ENCODE assay signal across 10 cellular contexts in the genomic region with DNA sequence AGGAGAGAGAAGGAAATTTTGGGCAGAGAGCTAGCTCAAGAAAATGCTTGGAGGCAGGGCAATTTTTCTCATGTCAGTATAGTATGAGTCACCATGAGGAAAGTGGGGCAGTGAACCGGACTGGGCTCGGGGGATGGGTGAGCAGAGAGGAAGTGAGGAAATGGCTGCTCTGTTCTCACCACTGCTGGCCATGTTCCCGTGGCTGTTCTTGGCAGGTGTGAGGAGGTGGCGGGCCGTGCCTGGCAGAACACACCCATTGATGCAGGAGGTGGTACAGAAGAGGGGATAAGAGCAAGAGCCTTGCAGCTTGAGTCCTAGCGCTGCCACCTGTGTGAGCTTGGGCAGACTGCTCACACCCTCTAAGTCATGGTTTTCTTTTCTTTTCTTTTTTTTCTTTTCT.
DNase-seq lines count a peak whose midpoint lies in the region; ATAC-seq, FAIRE-seq and TF ChIP-seq lines count a peak whose summit lies in the region.
"Had no signal": no experiment of that assay in that cellular context is flagged by ENCODE, and none has a peak within 500 bp of the region (broad histone marks: within the 10 kb centered on the region; RNA-seq: fewer than 3 reads in every experiment).

No MANE protein-coding gene starts in this region.

- BruUV-seq in endothelial cell of umbilical vein (replicated peaks; lab: Mats Ljungman, UMichigan): no TSS peak

- H3K9me3 ChIP-seq in endothelial cell of umbilical vein (replicated peaks; ENCODE audit: control insufficient read depth, insufficient read depth, low read length): no peaks in the 10 kb centered on the region

- no peak overlapping the region for H3K9ac ChIP-seq in endothelial cell of umbilical vein (replicated peaks; ENCODE audit: extremely low read depth, insufficient read depth, low read length)

- ATAC-seq in naive thymus-derived CD8-positive, alpha-beta T cell: no peak

- DNase-seq in GDM1 (lab: John Stamatoyannopoulos, UW) (peak; percentile 77), HFFc6 (peak; percentile 46), NOMO-1 (lab: John Stamatoyannopoulos, UW; ENCODE audit: unreplicated experiment in 2 of 2) (peak; percentile 81 to 89), endothelial cell of umbilical vein (ENCODE audit: low read depth, low spot score) (peak; percentile 93), myocyte (ENCODE audit: low read depth) (peak; percentile 64), SK-N-DZ (ENCODE audit: low spot score) (no peak), NCI-H128 (lab: John Stamatoyannopoulos, UW; ENCODE audit: unreplicated experiment) (no peak)
- no peak for DNase-seq in naive thymus-derived CD8-positive, alpha-beta T cell
- DNase-seq: naive B cell had no signal

- H3K4me1 ChIP-seq in endothelial cell of umbilical vein (ENCODE audit: control insufficient read depth, extremely low read depth, insufficient read depth, low read length): peaks cover 7% of the 10 kb centered on the region

- TF ChIP-seq CTCF in HFFc6 (IDR thresholded peaks at IDR 0.05): no peak
- no peak for TF ChIP-seq CTCF in endothelial cell of umbilical vein (IDR thresholded peaks at IDR 0.05; ENCODE audit: extremely low read depth in 1 of 2, insufficient read depth in 1 of 2, low read depth in 1 of 2, low read length in 2 of 2)

- H2AFZ ChIP-seq in endothelial cell of umbilical vein (ENCODE audit: low read depth, low read length): peak overlapping the region; percentile 4

- H3K79me2 ChIP-seq in endothelial cell of umbilical vein (ENCODE audit: control insufficient read depth, insufficient read depth, low read length): no peaks in the 10 kb centered on the region

- peak; percentile 98 for FAIRE-seq in endothelial cell of umbilical vein (lab: Jason Lieb, UNC)

- H4K20me1 ChIP-seq in endothelial cell of umbilical vein (replicated peaks; ENCODE audit: control insufficient read depth, extremely low read depth, insufficient read depth, low read length): no peaks in the 10 kb centered on the region

- H3K4me3 Mint-ChIP-seq in HFFc6: no peak overlapping the region
- H3K4me3 Mint-ChIP-seq in naive thymus-derived CD8-positive, alpha-beta T cell: no peak overlapping the region
- H3K4me3 Mint-ChIP-seq: naive B cell, T-cell had no signal

- H3K36me3 Mint-ChIP-seq in HFFc6 (ENCODE audit: low read depth): no peaks in the 10 kb centered on the region
- no peaks in the 10 kb centered on the region for H3K36me3 Mint-ChIP-seq in naive thymus-derived CD8-positive, alpha-beta T cell
- H3K36me3 Mint-ChIP-seq: naive B cell, T-cell had no signal

- CTCF ChIA-PET in endothelial cell of umbilical vein (lab: Charles Lee): interaction anchor here (0.7 to 2.4 kb wide), 4 partner anchors 9 to 321 kb away, joined by 4 to 11 read pairs (median 4); a partner anchor contains a TSS

- H3K4me1 Mint-ChIP-seq in HFFc6 (ENCODE audit: low read depth): peaks cover 11% of the 10 kb centered on the region
- peaks cover 0 to 3% (median under 1%) of the 10 kb centered on the region in 4 donors for H3K4me1 Mint-ChIP-seq in naive thymus-derived CD8-positive, alpha-beta T cell
- H3K4me1 Mint-ChIP-seq: T-cell had no signal

- POLR2A ChIA-PET in endothelial cell of umbilical vein (lab: Charles Lee): no interaction called here
- POLR2A ChIA-PET in naive thymus-derived CD8-positive, alpha-beta T cell (lab: Charles Lee): no interaction called here

- H3K27ac Mint-ChIP-seq in HFFc6: no peak overlapping the region
- H3K27ac Mint-ChIP-seq in naive thymus-derived CD8-positive, alpha-beta T cell: no peak overlapping the region
- H3K27ac Mint-ChIP-seq: T-cell had no signal

- intact Hi-C loops in endothelial cell of umbilical vein (cut with micrococcal nuclease): loop anchor here (1.0 to 10.0 kb wide), 3 partner anchors 77 to 307 kb away; a partner anchor contains a TSS

- H3K27me3 Mint-ChIP-seq in HFFc6 (ENCODE audit: insufficient read depth): peaks cover 13% of the 10 kb centered on the region
- peaks cover 0 to 31% (median 14%) of the 10 kb centered on the region in 5 donors for H3K27me3 Mint-ChIP-seq in naive thymus-derived CD8-positive, alpha-beta T cell

- TF ChIP-seq POLR2A in endothelial cell of umbilical vein (IDR thresholded peaks at IDR 0.05; ENCODE audit: low read depth, low read length): no peak

- peaks cover 0 to 2% of the 10 kb centered on the region in 2 experiments for H3K27me3 ChIP-seq in endothelial cell of umbilical vein (ENCODE audit: control insufficient read depth in 2 of 2, insufficient read depth in 2 of 2, low read length in 2 of 2)

- dilution Hi-C loops in endothelial cell of umbilical vein (cut with MboI; ENCODE audit: extremely low pct_ligation_motif_present, low sequenced_read_pairs): no loop called here

- no peak overlapping the region for H3K4me3 ChIP-seq in endothelial cell of umbilical vein (replicated peaks in 1 of 3; ENCODE audit: insufficient read depth in 1 of 3, low read depth in 1 of 3, low read length in 3 of 3)

- no peak overlapping the region for H3K4me2 ChIP-seq in endothelial cell of umbilical vein (ENCODE audit: insufficient read depth, low read length)

- no peak overlapping the region for H3K27ac ChIP-seq in endothelial cell of umbilical vein (ENCODE audit: insufficient read depth, low read depth, low read length)

- no peaks in the 10 kb centered on the region for H3K36me3 ChIP-seq in endothelial cell of umbilical vein (ENCODE audit: control insufficient read depth in 2 of 2, extremely low read depth in 1 of 2, insufficient read depth in 2 of 2, low read length in 2 of 2)

- H3K9me1 ChIP-seq in endothelial cell of umbilical vein (replicated peaks; ENCODE audit: control insufficient read depth, extremely low read depth, insufficient read depth, low read length): no peaks in the 10 kb centered on the region

- no peaks in the 10 kb centered on the region for H3K9me3 Mint-ChIP-seq in HFFc6
- no peaks in the 10 kb centered on the region for H3K9me3 Mint-ChIP-seq in naive thymus-derived CD8-positive, alpha-beta T cell
- H3K9me3 Mint-ChIP-seq: T-cell had no signal

TF ChIP-seq in endothelial cell of umbilical vein, 7 proteins besides CTCF, POLR2A, EP300 and RAD21:
- peak; percentile 18 for TF ChIP-seq GATA2 (IDR thresholded peaks at IDR 0.05; ENCODE audit: insufficient read depth, insufficient read length, low read depth, low read length)
- peak; percentile 93 for TF ChIP-seq FOS (IDR thresholded peaks at IDR 0.05; ENCODE audit: borderline replicate concordance, insufficient read depth, low read length)
- peak; percentile 82 for TF ChIP-seq JUN (IDR thresholded peaks at IDR 0.05; ENCODE audit: borderline replicate concordance, insufficient read depth, insufficient read length, low read depth)
- TF ChIP-seq, protein P1, sequence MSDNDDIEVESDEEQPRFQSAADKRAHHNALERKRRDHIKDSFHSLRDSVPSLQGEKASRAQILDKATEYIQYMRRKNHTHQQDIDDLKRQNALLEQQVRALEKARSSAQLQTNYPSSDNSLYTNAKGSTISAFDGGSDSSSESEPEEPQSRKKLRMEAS (IDR thresholded peaks at IDR 0.05; ENCODE audit: insufficient read depth, insufficient read length): no peak
- TF ChIP-seq POLR2AphosphoS5 (IDR thresholded peaks at IDR 0.05; ENCODE audit: insufficient read depth, low read depth, low read length): peak; percentile 56

Comparison
In these comparisons a context has a peak if more than half of its experiments do, and no peak if none do; other contexts are left out.
1. DNase-seq: peak in GDM1 (single experiment), HFFc6 (single experiment), NOMO-1 (2 of 2), endothelial cell of umbilical vein (single experiment) and myocyte (single experiment); none in SK-N-DZ (single experiment), naive thymus-derived CD8-positive, alpha-beta T cell (0 of 10) and NCI-H128 (single experiment).